In genomic region chr13:38577048-38577447, GRCh38 we compare ENCODE assay signal across 1 cellular context.
TF ChIP-seq lines count a peak whose summit lies in the region.

No MANE protein-coding gene starts in this region.

TF ChIP-seq in A549, 52 proteins besides CTCF, POLR2A, EP300 and RAD21 (continued from another document):
- TF ChIP-seq REST (IDR thresholded peaks at IDR 0.05): peak; percentile 29; the same call in 1 of the 2 replicates
- TF ChIP-seq ELK1 (IDR thresholded peaks at IDR 0.05; ENCODE audit: low read depth, low read length): no peak
- no peak for TF ChIP-seq KDM5A (IDR thresholded peaks at IDR 0.05)
- TF ChIP-seq GATA3 (IDR thresholded peaks at IDR 0.05; ENCODE audit: borderline replicate concordance): no peak
